9 cellular contexts compared by ENCODE assay signal in genomic region chr3:15063238-15063637, GRCh38. TPM values are rescaled to one million over a fixed set of nuclear protein-coding genes. Genes with fewer than 3 reads are reported as not detected.
A peak's percentile ranks its signal among the peaks of the same experiment; 100 is the strongest.
DNase-seq lines count a peak whose midpoint lies in the region; ATAC-seq and TF ChIP-seq lines count a peak whose summit lies in the region.
"Had no signal": no experiment of that assay in that cellular context is flagged by ENCODE, and none has a peak within 500 bp of the region (broad histone marks: within the 10 kb centered on the region; RNA-seq: fewer than 3 reads in every experiment).

No MANE protein-coding gene starts in this region.

- peaks cover 20% of the 10 kb centered on the region for H3K79me2 ChIP-seq in mesendoderm (ENCODE audit: control insufficient read depth, insufficient read depth, low read length)

- peak overlapping the region; percentile 84 to 99 (median 92); a peak in 18 of 20 replicates for H3K4me3 ChIP-seq in BLaER1 treated with 17β-estradiol and CSF1 and Interleukin-3, amounts not matched to agents 10 nM and 100 nM
- H3K4me3 ChIP-seq in HL-60 (replicated peaks; ENCODE audit: insufficient read depth, low read length) = peak overlapping the region; percentile 90
- peak overlapping the region; percentile 96 for H3K4me3 ChIP-seq in adipocyte (ENCODE audit: low read length)
- H3K4me3 ChIP-seq in mesendoderm (ENCODE audit: low read length) = no peak overlapping the region

- peak overlapping the region in 10 of 11 experiments; percentile 93 to 100 (median 96); a peak in 16 of 22 replicates for H3K9ac ChIP-seq in BLaER1 treated with 17β-estradiol and CSF1 and Interleukin-3, amounts not matched to agents 10 nM and 100 nM
- H3K9ac ChIP-seq in adipocyte (ENCODE audit: low read length) (peak overlapping the region; percentile 98), mesendoderm (ENCODE audit: low read length) (no peak overlapping the region)

- no peak overlapping the region for H4K5ac ChIP-seq in mesendoderm (ENCODE audit: low read length)

- peak overlapping the region in 7 of 11 experiments; percentile 10 to 98 (median 95); a peak in 7 of 22 replicates for H3K27ac ChIP-seq in BLaER1 treated with 17β-estradiol and CSF1 and Interleukin-3, amounts not matched to agents 10 nM and 100 nM
- H3K27ac ChIP-seq in HL-60 (replicated peaks) (peak overlapping the region; percentile 88; the same call in 1 of the 2 replicates), mesendoderm (ENCODE audit: low read depth, low read length) (peak overlapping the region; percentile 27)

- H2AK5ac ChIP-seq in mesendoderm (ENCODE audit: low read length) = no peak overlapping the region

- H3K36me3 ChIP-seq in BLaER1 treated with 17β-estradiol and CSF1 and Interleukin-3, amounts not matched to agents 10 nM and 100 nM = peaks cover 14 to 42% (median 30%) of the 10 kb centered on the region in 11 experiments
- H3K36me3 ChIP-seq in adipocyte (ENCODE audit: control insufficient read depth, insufficient read depth, low read length, severe bottlenecking) = peaks cover 17% of the 10 kb centered on the region
- no peaks in the 10 kb centered on the region for H3K36me3 ChIP-seq in mesendoderm (ENCODE audit: control insufficient read depth, insufficient read depth, low read length)

- DNase-seq in HL-60 (ENCODE audit: low read depth in 1 of 2, low spot score in 1 of 2) = no peak
- no peak for DNase-seq in adipocyte (ENCODE audit: low read depth)
- no peak for DNase-seq in mesendoderm
- no peak for DNase-seq in stimulated activated CD4-positive, alpha-beta T cell treated with anti-CD3 and anti-CD28 coated beads, Interleukin-4, amount 100 ng/mL, for 4 hours
- DNase-seq in iPS-NIHi11 (ENCODE audit: low spot score) = no peak
- no peak for DNase-seq in NCI-H146 (lab: John Stamatoyannopoulos, UW)
- DNase-seq: GDM1 had no signal

- H3K27me3 ChIP-seq in BLaER1 treated with 17β-estradiol and CSF1 and Interleukin-3, amounts not matched to agents 10 nM and 100 nM = no peaks in the 10 kb centered on the region
- H3K27me3 ChIP-seq in HL-60 (ENCODE audit: insufficient read depth, poor library complexity, severe bottlenecking) (no peaks in the 10 kb centered on the region), adipocyte (replicated peaks; ENCODE audit: control insufficient read depth, insufficient read depth, low read length) (no peaks in the 10 kb centered on the region), mesendoderm (ENCODE audit: insufficient read depth, low read length, poor library complexity) (no peaks in the 10 kb centered on the region)

- no peak for TF ChIP-seq CTCF in HL-60 (IDR thresholded peaks at IDR 0.05; ENCODE audit: insufficient read depth, low read length)

- no peak overlapping the region for H3K23ac ChIP-seq in mesendoderm (ENCODE audit: low read length)

- no peak overlapping the region for H2BK120ac ChIP-seq in mesendoderm (ENCODE audit: low read depth, low read length)

- peaks cover 17 to 23% (median 19%) of the 10 kb centered on the region in 10 experiments for H3K4me1 ChIP-seq in BLaER1 treated with 17β-estradiol and CSF1 and Interleukin-3, amounts not matched to agents 10 nM and 100 nM
- H3K4me1 ChIP-seq in adipocyte (ENCODE audit: control insufficient read depth, insufficient read depth, low read length) (peaks cover 13% of the 10 kb centered on the region), mesendoderm (ENCODE audit: control insufficient read depth, low read depth, low read length) (peaks cover 5% of the 10 kb centered on the region)

- peaks cover 17% of the 10 kb centered on the region for H3K79me1 ChIP-seq in mesendoderm (ENCODE audit: low read length)

- no peak for ATAC-seq in HG03097 (IDR thresholded peaks at IDR 0.05; ENCODE audit: low FRiP score, unreplicated experiment)

- H3K9me3 ChIP-seq in BLaER1 treated with 17β-estradiol and CSF1 and Interleukin-3, amounts not matched to agents 10 nM and 100 nM (replicated peaks in 1 of 11) = no peaks in the 10 kb centered on the region
- no peaks in the 10 kb centered on the region for H3K9me3 ChIP-seq in adipocyte (ENCODE audit: control insufficient read depth, low read length)

- no peak overlapping the region for H3K18ac ChIP-seq in mesendoderm (ENCODE audit: low read length)

- H3K4ac ChIP-seq in mesendoderm (ENCODE audit: low read depth, low read length) = no peak overlapping the region

- H3K56ac ChIP-seq in mesendoderm (ENCODE audit: low read length) = no peak overlapping the region

- no CpG with 5 or more reads among the region's 4 CpGs for WGBS in mesendoderm (ENCODE audit: extremely low coverage, insufficient coverage, low lambda C conversion rate)

- no peak overlapping the region for H2BK15ac ChIP-seq in mesendoderm (replicated peaks; ENCODE audit: low read depth)

- no peak overlapping the region for H2BK5ac ChIP-seq in mesendoderm (ENCODE audit: low read length)

- H3K4me2 ChIP-seq in BLaER1 treated with 17β-estradiol and CSF1 and Interleukin-3, amounts not matched to agents 10 nM and 100 nM = peak overlapping the region; percentile 86 to 100 (median 96)
- H3K4me2 ChIP-seq in mesendoderm (ENCODE audit: low read length) = no peak overlapping the region

- no peak overlapping the region for H4K8ac ChIP-seq in mesendoderm (ENCODE audit: low read depth, low read length)

- H4K20me1 ChIP-seq in BLaER1 treated with 17β-estradiol and CSF1 and Interleukin-3, amounts not matched to agents 10 nM and 100 nM = peaks cover 9 to 46% (median 35%) of the 10 kb centered on the region in 11 experiments; a peak in 18 of 22 replicates

RNA-seq across cellular contexts. Expression of gene MRPS25, which starts 1.9 kb away (rescaled TPM):
- polyA plus RNA-seq in mesendoderm (2013, experiment 1 of 2) = 28.8 TPM
- polyA plus RNA-seq in mesendoderm (2013, experiment 2 of 2) = 27.1 TPM

RNA-seq across cellular contexts. Expression of gene RBSN, which starts 35.7 kb away (rescaled TPM):
- 11.2 TPM for polyA plus RNA-seq in mesendoderm (2013, experiment 1 of 2)
- 10.6 TPM for polyA plus RNA-seq in mesendoderm (2013, experiment 2 of 2)

Comparison
In these comparisons a context has a peak if more than half of its experiments do, and no peak if none do; other contexts are left out.
1. H3K27ac ChIP-seq: peak in every context shown above with its lines; median percentile 95 in BLaER1 treated with 17β-estradiol and CSF1 and Interleukin-3, amounts not matched to agents 10 nM and 100 nM; 88 in HL-60; 27 in mesendoderm.